ENCODE assay signal across 18 cellular contexts in genomic region chr22:35618427-35619223, GRCh38. TPM values are rescaled to one million over a fixed set of nuclear protein-coding genes. Genes with fewer than 3 reads are reported as not detected.
DNase-seq lines count a peak whose midpoint lies in the region; ATAC-seq, FAIRE-seq and TF ChIP-seq lines count a peak whose summit lies in the region.
"Had no signal": no experiment of that assay in that cellular context is flagged by ENCODE, and none has a peak within 500 bp of the region (broad histone marks: within the 10 kb centered on the region; RNA-seq: fewer than 3 reads in every experiment).

No MANE protein-coding gene starts in this region.

- no peak overlapping the region for H3K4me3 ChIP-seq in cardiac muscle cell
- no peak overlapping the region for H3K4me3 ChIP-seq in right cardiac atrium (ENCODE audit: low read length)
- no peak overlapping the region for H3K4me3 ChIP-seq in HepG2 (replicated peaks in 1 of 3; ENCODE audit: insufficient read depth in 1 of 3, low read depth in 2 of 3, low read length in 3 of 3)
- no peak overlapping the region for H3K4me3 ChIP-seq in right lobe of liver
- no peak overlapping the region for H3K4me3 ChIP-seq in H1 (ENCODE audit: extremely low read depth in 1 of 4, insufficient read depth in 2 of 4, low read depth in 3 of 4, low read length in 4 of 4)
- H3K4me3 ChIP-seq in endodermal cell (ENCODE audit: low read length) = no peak overlapping the region
- no peak overlapping the region for H3K4me3 ChIP-seq in neuronal stem cell (ENCODE audit: low read length in 2 of 2)
- H3K4me3 ChIP-seq: BLaER1, GM23338 had no signal

- H3K14ac ChIP-seq in H1 (ENCODE audit: insufficient read length) (no peak overlapping the region), neuronal stem cell (ENCODE audit: low read length) (no peak overlapping the region)

- H3K23me2 ChIP-seq in H1 (ENCODE audit: low read depth, low read length) = peaks cover 7% of the 10 kb centered on the region; the same call in 1 of the 2 replicates

- H3K4me1 ChIP-seq in cardiac muscle cell (ENCODE audit: low read depth) = peaks cover 81% of the 10 kb centered on the region
- peaks cover 8% of the 10 kb centered on the region for H3K4me1 ChIP-seq in right cardiac atrium (ENCODE audit: control insufficient read depth, insufficient read depth, low read length)
- H3K4me1 ChIP-seq in HepG2 (ENCODE audit: insufficient read depth, low read length) = peaks cover 37% of the 10 kb centered on the region
- peaks cover 0 to 14% (median 0%) of the 10 kb centered on the region in 4 donors for H3K4me1 ChIP-seq in right lobe of liver
- peaks cover 0 to 16% (median 10%) of the 10 kb centered on the region in 4 experiments; a peak in 4 of 7 replicates for H3K4me1 ChIP-seq in H1 (replicated peaks in 1 of 4; ENCODE audit: control insufficient read depth in 3 of 4, insufficient read depth in 4 of 4, low read length in 3 of 4)
- no peaks in the 10 kb centered on the region for H3K4me1 ChIP-seq in endodermal cell (ENCODE audit: control insufficient read depth, insufficient read depth, low read length)
- peaks cover 6 to 9% of the 10 kb centered on the region in 2 donors for H3K4me1 ChIP-seq in neuronal stem cell (ENCODE audit: control insufficient read depth in 2 of 2, insufficient read depth in 1 of 2, low read depth in 1 of 2, low read length in 2 of 2)

- H3K4me1 Mint-ChIP-seq in endodermal cell = peaks cover 9% of the 10 kb centered on the region

- H3K4ac ChIP-seq in H1 (replicated peaks; ENCODE audit: insufficient read length, low read depth, low read length) (no peak overlapping the region), neuronal stem cell (ENCODE audit: low read length) (no peak overlapping the region)

- no peak for TF ChIP-seq CTCF in cardiac muscle cell (IDR thresholded peaks at IDR 0.05; ENCODE audit: low read depth, low read length)
- no peak for TF ChIP-seq CTCF in HepG2 (CRISPR knock-in tag; IDR thresholded peaks at IDR 0.05)
- no peak for TF ChIP-seq CTCF in right lobe of liver (IDR thresholded peaks at IDR 0.05)
- no peak for TF ChIP-seq CTCF in H1 (IDR thresholded peaks at IDR 0.05; ENCODE audit: control extremely low read depth in 1 of 3, insufficient read depth in 1 of 3, low read depth in 1 of 3, low read length in 3 of 3)
- no peak for TF ChIP-seq CTCF in endodermal cell (conservative IDR thresholded peaks at IDR 0.05)

- H2BK120ac ChIP-seq in H1 (replicated peaks; ENCODE audit: low read depth, low read length) (no peak overlapping the region), neuronal stem cell (ENCODE audit: low read depth, low read length) (no peak overlapping the region)

- H3K79me2 ChIP-seq in HepG2 (ENCODE audit: insufficient read depth, low read length) = no peaks in the 10 kb centered on the region
- H3K79me2 ChIP-seq in H1 (ENCODE audit: control insufficient read depth in 1 of 2, insufficient read depth in 2 of 2, low read length in 2 of 2) = no peaks in the 10 kb centered on the region

- H3K79me1 ChIP-seq in H1 (ENCODE audit: low read depth, low read length) (no peaks in the 10 kb centered on the region), neuronal stem cell (ENCODE audit: low read depth, low read length) (no peaks in the 10 kb centered on the region)

- DNase-seq in cardiac muscle cell (ENCODE audit: low read depth in 1 of 2, low spot score in 1 of 2) (no peak), right cardiac atrium (no peak), HepG2 (ENCODE audit: low spot score) (no peak), right lobe of liver (no peak), H1 (ENCODE audit: low read depth in 1 of 2, low spot score in 2 of 2) (no peak), endodermal cell (no peak), GM19238 (ENCODE audit: insufficient read length, low spot score) (no peak), neuronal stem cell (ENCODE audit: low spot score) (no peak)
- DNase-seq: 8988T; AML-193; CD4-positive, CD25-positive, alpha-beta regulatory T cell; DMS53; GF-D8 had no signal

- H3K9me3 Mint-ChIP-seq in endodermal cell = no peaks in the 10 kb centered on the region
- H3K9me3 Mint-ChIP-seq: GM23338 had no signal

- no peak overlapping the region for H2AK5ac ChIP-seq in H1 (ENCODE audit: low read depth, low read length)
- no peak overlapping the region for H2AK5ac ChIP-seq in neuronal stem cell (ENCODE audit: low read depth, low read length)

- WGBS in right cardiac atrium = 100% methylated on average over 1 of the region's 1 CpG
- 7% methylated on average over 1 of the region's 1 CpG for WGBS in HepG2 (ENCODE audit: low lambda C conversion rate)
- 100% methylated on average over 1 of the region's 1 CpG for WGBS in right lobe of liver (ENCODE audit: insufficient coverage, low coverage, low lambda C conversion rate, missing lambda C conversion rate)
- WGBS in H1 (ENCODE audit: extremely low coverage in 1 of 2, insufficient coverage in 1 of 2, insufficient read length in 1 of 2, insufficient replicate concordance in 2 of 2, low coverage in 1 of 2, low lambda C conversion rate in 2 of 2, missing lambda C conversion rate in 1 of 2), 2 experiments = 100% methylated on average over 1 of the region's 1 CpG
- WGBS in endodermal cell (ENCODE audit: insufficient coverage in 1 of 2, insufficient read length in 1 of 2), 2 experiments = 94 to 100% methylated on average over 1 of the region's 1 CpG
- 100% methylated on average over 1 of the region's 1 CpG for WGBS in neuronal stem cell (ENCODE audit: extremely low coverage in 2 of 2, insufficient read length in 2 of 2, insufficient replicate concordance in 1 of 2), 2 donors

- no peak overlapping the region for H3K4me3 Mint-ChIP-seq in endodermal cell
- H3K4me3 Mint-ChIP-seq: CD4-positive, CD25-positive, alpha-beta regulatory T cell; GM23338 had no signal

- H3K4me2 ChIP-seq in HepG2 (ENCODE audit: low read depth, low read length) (no peak overlapping the region), H1 (ENCODE audit: insufficient read depth in 1 of 2, low read depth in 2 of 2, low read length in 2 of 2) (no peak overlapping the region), neuronal stem cell (ENCODE audit: insufficient read depth, low read length, poor library complexity, severe bottlenecking) (no peak overlapping the region)
- H3K4me2 ChIP-seq: BLaER1, GM23338 had no signal

- no peak overlapping the region for H2BK20ac ChIP-seq in H1 (ENCODE audit: low read length)

- POLR2A ChIA-PET in HepG2 (lab: Yijun Ruan, JAX) = no interaction called here
- POLR2A ChIA-PET in H1 (lab: Charles Lee; ENCODE audit: partially characterized antibody) = no interaction called here

- no peaks in the 10 kb centered on the region for H3K27me3 Mint-ChIP-seq in endodermal cell (ENCODE audit: insufficient read depth)
- H3K27me3 Mint-ChIP-seq: CD4-positive, CD25-positive, alpha-beta regulatory T cell had no signal

- TF ChIP-seq POLR2A in HepG2 (IDR thresholded peaks at IDR 0.05; ENCODE audit: insufficient read depth in 1 of 2, low read depth in 2 of 2, low read length in 2 of 2) (no peak), right lobe of liver (IDR thresholded peaks at IDR 0.05) (no peak), H1 (IDR thresholded peaks at IDR 0.05; ENCODE audit: control extremely low read depth in 1 of 2, low read depth in 2 of 2, low read length in 2 of 2) (no peak)

- no peak overlapping the region for H3K27ac Mint-ChIP-seq in endodermal cell
- H3K27ac Mint-ChIP-seq: CD4-positive, CD25-positive, alpha-beta regulatory T cell; GM23338 had no signal

- no peak overlapping the region for H2BK5ac ChIP-seq in H1 (ENCODE audit: low read depth, low read length)
- no peak overlapping the region for H2BK5ac ChIP-seq in neuronal stem cell (ENCODE audit: low read length)

- intact Hi-C loops in right cardiac atrium (cut with DNase I) (no loop called here), HepG2 (cut with micrococcal nuclease; ENCODE audit: unreplicated experiment) (no loop called here), right lobe of liver (cut with DNase I) (no loop called here)

- BruUV-seq in HepG2 (replicated peaks; lab: Mats Ljungman, UMichigan) = no TSS peak

- ATAC-seq in right cardiac atrium (no peak), HepG2 (no peak), right lobe of liver (no peak)
- ATAC-seq: GM23338, HCT116 had no signal

- H3K36me3 ChIP-seq in cardiac muscle cell (no peaks in the 10 kb centered on the region), HepG2 (replicated peaks in 1 of 2; ENCODE audit: control insufficient read depth in 1 of 2, insufficient read depth in 2 of 2, low read length in 2 of 2) (no peaks in the 10 kb centered on the region), right lobe of liver (no peaks in the 10 kb centered on the region), H1 (ENCODE audit: control insufficient read depth in 2 of 4, insufficient read depth in 4 of 4, low read length in 3 of 4) (no peaks in the 10 kb centered on the region), endodermal cell (ENCODE audit: control insufficient read depth, insufficient read depth, low read length) (no peaks in the 10 kb centered on the region), neuronal stem cell (replicated peaks in 1 of 2; ENCODE audit: control insufficient read depth in 2 of 2, insufficient read depth in 2 of 2, low read length in 2 of 2) (no peaks in the 10 kb centered on the region)
- H3K36me3 ChIP-seq: BLaER1 had no signal

- H4K20me1 ChIP-seq in HepG2 (ENCODE audit: insufficient read depth, low read length) (no peaks in the 10 kb centered on the region), H1 (replicated peaks in 1 of 2; ENCODE audit: control insufficient read depth in 1 of 2, insufficient read depth in 2 of 2, low read length in 2 of 2) (no peaks in the 10 kb centered on the region)
- H4K20me1 ChIP-seq: BLaER1 had no signal

- CTCF ChIA-PET in HepG2 (lab: Yijun Ruan, JAX; ENCODE audit: low intra/inter-chr PET ratio, low total read pairs) = no interaction called here
- CTCF ChIA-PET in H1 (lab: Charles Lee; ENCODE audit: partially characterized antibody) = interaction anchor here (1.3 to 1.6 kb wide), 2 partner anchors 8 to 66 kb away, joined by 3 to 4 read pairs; no protein-coding TSS in a partner anchor

- no peak overlapping the region for H2BK15ac ChIP-seq in H1 (ENCODE audit: low read length)
- no peak overlapping the region for H2BK15ac ChIP-seq in neuronal stem cell (ENCODE audit: low read length)

- H2AFZ ChIP-seq in HepG2 (ENCODE audit: low read length) (no peak overlapping the region), H1 (ENCODE audit: low read length) (no peak overlapping the region), neuronal stem cell (ENCODE audit: low read length) (no peak overlapping the region)
- H2AFZ ChIP-seq: GM23338 had no signal

- H3K27me3 ChIP-seq in cardiac muscle cell (no peaks in the 10 kb centered on the region), right cardiac atrium (ENCODE audit: control insufficient read depth, insufficient read depth) (no peaks in the 10 kb centered on the region), HepG2 (ENCODE audit: control insufficient read depth in 1 of 2, insufficient read depth in 2 of 2, low read length in 2 of 2) (peaks cover 0 to 34% of the 10 kb centered on the region in 2 experiments; a peak in 2 of 5 replicates), right lobe of liver (no peaks in the 10 kb centered on the region), H1 (replicated peaks in 1 of 4; ENCODE audit: control insufficient read depth in 3 of 4, extremely low read depth in 1 of 4, insufficient read depth in 3 of 4, low read length in 3 of 4) (no peaks in the 10 kb centered on the region; a peak in 1 of 7 replicates), endodermal cell (ENCODE audit: control insufficient read depth, insufficient read depth, low read length, poor library complexity, severe bottlenecking) (peaks cover 9% of the 10 kb centered on the region), neuronal stem cell (ENCODE audit: control insufficient read depth in 3 of 3, insufficient read depth in 3 of 3, low read depth in 1 of 3, low read length in 3 of 3) (peaks cover 0 to 27% (median 0%) of the 10 kb centered on the region in 3 experiments)
- H3K27me3 ChIP-seq: BLaER1 had no signal

- FAIRE-seq in HepG2 (lab: Jason Lieb, UNC) (no peak), H1 (lab: Jason Lieb, UNC) (no peak)
- FAIRE-seq: GM18507 had no signal

- H3K9me3 ChIP-seq in cardiac muscle cell (ENCODE audit: low read depth) (no peaks in the 10 kb centered on the region), right cardiac atrium (ENCODE audit: control insufficient read depth, low read length) (no peaks in the 10 kb centered on the region), HepG2 (ENCODE audit: low read length) (no peaks in the 10 kb centered on the region), right lobe of liver (no peaks in the 10 kb centered on the region), H1 (ENCODE audit: insufficient read depth in 2 of 2, low read depth in 1 of 2, low read length in 1 of 2) (no peaks in the 10 kb centered on the region), endodermal cell (ENCODE audit: control insufficient read depth, low read length) (no peaks in the 10 kb centered on the region), neuronal stem cell (replicated peaks in 1 of 2; ENCODE audit: control insufficient read depth in 2 of 2, insufficient read depth in 1 of 2, low read depth in 1 of 2, low read length in 2 of 2) (no peaks in the 10 kb centered on the region)
- H3K9me3 ChIP-seq: BLaER1 had no signal

- H3K9ac ChIP-seq in HepG2 (ENCODE audit: insufficient read depth, low read depth, low read length) (no peak overlapping the region), H1 (replicated peaks in 1 of 4; ENCODE audit: extremely low read depth in 1 of 4, low read depth in 3 of 4, low read length in 3 of 4) (no peak overlapping the region), endodermal cell (ENCODE audit: extremely low read depth, low read length, poor library complexity, severe bottlenecking) (no peak overlapping the region), neuronal stem cell (ENCODE audit: low read depth, low read length, poor library complexity) (no peak overlapping the region)
- H3K9ac ChIP-seq: BLaER1 had no signal

- in situ Hi-C loops in HepG2 (cut with HindIII; ENCODE audit: extremely low pct_ligation_motif_present, low pct_unique_long_range_greater_than_20kb) = no loop called here

- TF ChIP-seq EP300 in HepG2 (IDR thresholded peaks at IDR 0.05; ENCODE audit: low read depth in 2 of 2, low read length in 2 of 2) (no peak), HepG2 (CRISPR knock-in tag; IDR thresholded peaks at IDR 0.05; ENCODE audit: borderline replicate concordance) (no peak), H1 (IDR thresholded peaks at IDR 0.05; ENCODE audit: borderline replicate concordance in 1 of 2, low read depth in 2 of 2, low read length in 2 of 2) (no peak)

- H3K36me3 Mint-ChIP-seq in endodermal cell (ENCODE audit: low read depth) = no peaks in the 10 kb centered on the region
- H3K36me3 Mint-ChIP-seq: CD4-positive, CD25-positive, alpha-beta regulatory T cell had no signal

- H3K18ac ChIP-seq in H1 (ENCODE audit: extremely low read depth, low read length) (no peak overlapping the region), neuronal stem cell (ENCODE audit: low read length) (no peak overlapping the region)

- H2BK12ac ChIP-seq in H1 (ENCODE audit: low read depth, low read length) (no peak overlapping the region), neuronal stem cell (ENCODE audit: low read length) (no peak overlapping the region)

- no peak overlapping the region for H3K23ac ChIP-seq in H1 (ENCODE audit: insufficient read length)
- no peak overlapping the region for H3K23ac ChIP-seq in neuronal stem cell (ENCODE audit: low read depth, low read length, poor library complexity)

- H4K5ac ChIP-seq in H1 (ENCODE audit: insufficient read length, low read depth, low read length) = no peak overlapping the region

- H4K8ac ChIP-seq in H1 (ENCODE audit: extremely low read depth, insufficient read depth, low read length) (no peak overlapping the region), neuronal stem cell (ENCODE audit: low read depth, low read length) (no peak overlapping the region)

- peak overlapping the region; percentile 91 for H3K56ac ChIP-seq in H1 (replicated peaks; ENCODE audit: insufficient read length, low read depth, low read length)

- no peak for TF ChIP-seq RAD21 in HepG2 (CRISPR knock-in tag; IDR thresholded peaks at IDR 0.05)
- TF ChIP-seq RAD21 in H1 (IDR thresholded peaks at IDR 0.05 in 1 of 2, conservative IDR thresholded peaks at IDR 0.05 in 1 of 2; ENCODE audit: low read depth in 2 of 2, low read length in 2 of 2) = no peak

- H3K27ac ChIP-seq in cardiac muscle cell (peak overlapping the region; percentile 95), right cardiac atrium (ENCODE audit: low read length) (no peak overlapping the region), HepG2 (ENCODE audit: extremely low read length, insufficient read depth, low read length) (no peak overlapping the region), right lobe of liver (no peak overlapping the region), H1 (ENCODE audit: low read depth, low read length) (no peak overlapping the region), endodermal cell (ENCODE audit: low read depth, low read length) (no peak overlapping the region), neuronal stem cell (replicated peaks; ENCODE audit: low read length) (no peak overlapping the region)
- H3K27ac ChIP-seq: BLaER1 had no signal

- H4K91ac ChIP-seq in H1 (replicated peaks; ENCODE audit: insufficient read length, low read length) (no peak overlapping the region), neuronal stem cell (ENCODE audit: low read depth, low read length, poor library complexity) (no peak overlapping the region)

RNA-seq across cellular contexts. Expression of gene MB, which starts 1.5 kb away (rescaled TPM):
- total RNA-seq in cardiac muscle cell (952 and 1,065 TPM in 2 replicates), right cardiac atrium (over 10,000 TPM in 3 of 4 donors, 1,000 to 10,000 TPM in 1; 7,621 to 11,301 (median 10,496) TPM), HepG2 (2016; rRNA removed; fragmentation: Illumina TruSeq; extraction: Trizol) (not detected in 2 replicates), right lobe of liver (10 to 100 TPM in 1 of 6 experiments, 1 to 10 TPM in 3, under 1 TPM in 2; 0.61 to 10.2 (median 1.3) TPM), endodermal cell (1 to 10 TPM; 1.4 to 2.6 TPM)
- polyA plus RNA-seq in cardiac muscle cell (829 and 1,030 TPM in 2 replicates), right cardiac atrium (14,884 TPM), HepG2 (2011; rRNA removed) (0.07 TPM in 2 replicates), H1 (2011; rRNA removed) (1.5 and 1.7 TPM in 2 replicates)
- total RNA-seq in HepG2 (2016; cell fraction: cytosol; rRNA removed; fragmentation: Illumina TruSeq; extraction: Trizol; ENCODE audit: low read depth) = not detected in 2 replicates
- total RNA-seq in HepG2 (2016; cell fraction: insoluble cytoplasmic fraction; rRNA removed; fragmentation: Illumina TruSeq; extraction: Trizol) = not detected in 2 replicates
- not detected in 2 replicates for total RNA-seq in HepG2 (2016; cell fraction: membrane; rRNA removed; fragmentation: Illumina TruSeq; extraction: Trizol)
- total RNA-seq in HepG2 (2016; cell fraction: nucleus; rRNA removed; fragmentation: Illumina TruSeq; extraction: Trizol) = not detected in 2 replicates
- 0.09 and 0.13 TPM in 2 replicates for polyA plus RNA-seq in HepG2 (2011; cell fraction: cytosol; rRNA removed)
- polyA plus RNA-seq in HepG2 (2011; cell fraction: nucleus; rRNA removed) = not detected in 2 replicates
- polyA plus RNA-seq in HepG2 (2012) = not detected in 2 replicates
- polyA plus RNA-seq in HepG2 (2016; cell fraction: cytosol; fragmentation: Illumina TruSeq; extraction: Trizol; ENCODE audit: low read depth) = not detected in 2 replicates
- not detected in 2 replicates for polyA plus RNA-seq in HepG2 (2016; cell fraction: insoluble cytoplasmic fraction; fragmentation: Illumina TruSeq; extraction: Trizol; ENCODE audit: low read depth)
- not detected in 2 replicates for polyA plus RNA-seq in HepG2 (2016; cell fraction: membrane; fragmentation: Illumina TruSeq; extraction: Trizol; ENCODE audit: low read depth)
- not detected in 2 replicates for polyA plus RNA-seq in HepG2 (2016; cell fraction: nucleus; fragmentation: Illumina TruSeq; extraction: Trizol; ENCODE audit: insufficient read depth, low read depth)
- polyA minus RNA-seq in HepG2 (2011; rRNA and poly(A)+ RNA removed; ENCODE audit: low replicate concordance) = 4.6 TPM in 1 of 2 replicates, not detected in the other
- not detected in 2 replicates for polyA minus RNA-seq in HepG2 (2011; cell fraction: cytosol; rRNA and poly(A)+ RNA removed)
- polyA minus RNA-seq in HepG2 (2011; cell fraction: nucleus; rRNA and poly(A)+ RNA removed) = not detected in 2 replicates
- total RNA-seq in H1 (2021; fragmentation: NEBNext Ultra II Directional; extraction: Animal tissue kit (Norgen Biotek cat#: 25700)) = not detected in 2 replicates
- 1.6 TPM for polyA plus RNA-seq in H1 (2011; cell fraction: cytosol; rRNA removed)
- polyA plus RNA-seq in H1 (2011; cell fraction: nucleus; rRNA removed) = 1.5 TPM
- 0.31 to 1.7 TPM (median 1.2 TPM) in 4 replicates for polyA plus RNA-seq in H1 (2012, experiment 1 of 2)
- polyA plus RNA-seq in H1 (2012, experiment 2 of 2) = 0.24 TPM
- polyA plus RNA-seq in H1 (2013, experiment 1 of 2) = 0.10 TPM
- polyA plus RNA-seq in H1 (2013, experiment 2 of 2) = 0.11 TPM
- 0.63 TPM in 1 of 2 replicates, not detected in the other for polyA minus RNA-seq in H1 (2011; rRNA and poly(A)+ RNA removed)
- polyA minus RNA-seq in H1 (2011; cell fraction: cytosol; rRNA and poly(A)+ RNA removed) = not detected
- polyA minus RNA-seq in H1 (2011; cell fraction: nucleus; rRNA and poly(A)+ RNA removed) = not detected
- 0.68 TPM for polyA plus RNA-seq in endodermal cell (2013, experiment 1 of 2)
- 1.1 TPM for polyA plus RNA-seq in endodermal cell (2013, experiment 2 of 2)
- polyA plus RNA-seq in neuronal stem cell (2013, experiment 1 of 2) = 0.26 TPM
- 0.19 TPM for polyA plus RNA-seq in neuronal stem cell (2013, experiment 2 of 2)
- total RNA-seq: CD4-positive, CD25-positive, alpha-beta regulatory T cell; GM23338; HT1080 had no signal
- polyA plus RNA-seq: CD4-positive, CD25-positive, alpha-beta regulatory T cell; GM23338 had no signal

RNA-seq across cellular contexts. Expression of gene APOL6, which starts 29.6 kb away (rescaled TPM):
- not detected in 2 replicates for total RNA-seq in cardiac muscle cell
- polyA plus RNA-seq in cardiac muscle cell = 0.07 TPM in 1 of 2 replicates, not detected in the other
- 10 to 100 TPM in 2 of 4 donors, 1 to 10 TPM in 2; 6.8 to 13.3 (median 10.8) TPM for total RNA-seq in right cardiac atrium
- 4.2 TPM for polyA plus RNA-seq in right cardiac atrium
- total RNA-seq in HepG2 (2016; rRNA removed; fragmentation: Illumina TruSeq; extraction: Trizol) = 6.3 and 7.5 TPM in 2 replicates
- 0.61 and 0.62 TPM in 2 replicates for total RNA-seq in HepG2 (2016; cell fraction: cytosol; rRNA removed; fragmentation: Illumina TruSeq; extraction: Trizol; ENCODE audit: low read depth)
- 6.6 and 6.9 TPM in 2 replicates for total RNA-seq in HepG2 (2016; cell fraction: insoluble cytoplasmic fraction; rRNA removed; fragmentation: Illumina TruSeq; extraction: Trizol)
- 2.7 and 3.1 TPM in 2 replicates for total RNA-seq in HepG2 (2016; cell fraction: membrane; rRNA removed; fragmentation: Illumina TruSeq; extraction: Trizol)
- total RNA-seq in HepG2 (2016; cell fraction: nucleus; rRNA removed; fragmentation: Illumina TruSeq; extraction: Trizol) = 6.9 and 7.7 TPM in 2 replicates
- polyA plus RNA-seq in HepG2 (2011; rRNA removed) = 5.2 and 6.5 TPM in 2 replicates
- polyA plus RNA-seq in HepG2 (2011; cell fraction: cytosol; rRNA removed) = 2.7 and 4.9 TPM in 2 replicates
- 2.8 and 4.1 TPM in 2 replicates for polyA plus RNA-seq in HepG2 (2011; cell fraction: nucleus; rRNA removed)
- polyA plus RNA-seq in HepG2 (2012) = 4.1 and 7.0 TPM in 2 replicates
- polyA plus RNA-seq in HepG2 (2016; cell fraction: cytosol; fragmentation: Illumina TruSeq; extraction: Trizol; ENCODE audit: low read depth) = 0.27 and 0.32 TPM in 2 replicates
- polyA plus RNA-seq in HepG2 (2016; cell fraction: insoluble cytoplasmic fraction; fragmentation: Illumina TruSeq; extraction: Trizol; ENCODE audit: low read depth) = 3.0 and 3.1 TPM in 2 replicates
- polyA plus RNA-seq in HepG2 (2016; cell fraction: membrane; fragmentation: Illumina TruSeq; extraction: Trizol; ENCODE audit: low read depth) = 0.72 and 0.91 TPM in 2 replicates
- 6.5 and 6.8 TPM in 2 replicates for polyA plus RNA-seq in HepG2 (2016; cell fraction: nucleus; fragmentation: Illumina TruSeq; extraction: Trizol; ENCODE audit: insufficient read depth, low read depth)
- polyA minus RNA-seq in HepG2 (2011; rRNA and poly(A)+ RNA removed; ENCODE audit: low replicate concordance) = 8.0 and 11.5 TPM in 2 replicates
- 13.2 and 18.0 TPM in 2 replicates for polyA minus RNA-seq in HepG2 (2011; cell fraction: cytosol; rRNA and poly(A)+ RNA removed)
- polyA minus RNA-seq in HepG2 (2011; cell fraction: nucleus; rRNA and poly(A)+ RNA removed) = 10.8 and 21.6 TPM in 2 replicates
- 10 to 100 TPM; 33.5 to 42.7 (median 39.6) TPM for total RNA-seq in right lobe of liver
- total RNA-seq in H1 (2021; fragmentation: NEBNext Ultra II Directional; extraction: Animal tissue kit (Norgen Biotek cat#: 25700)) = 0.13 TPM in 2 replicates
- 0.06 and 0.08 TPM in 2 replicates for polyA plus RNA-seq in H1 (2011; rRNA removed)
- 0.10 TPM for polyA plus RNA-seq in H1 (2011; cell fraction: cytosol; rRNA removed)
- 0.09 TPM for polyA plus RNA-seq in H1 (2011; cell fraction: nucleus; rRNA removed)
- 0.08 to 0.17 TPM (median 0.11 TPM) in 4 replicates for polyA plus RNA-seq in H1 (2012, experiment 1 of 2)
- 0.04 TPM for polyA plus RNA-seq in H1 (2012, experiment 2 of 2)
- polyA plus RNA-seq in H1 (2013, experiment 1 of 2) = 0.10 TPM
- polyA plus RNA-seq in H1 (2013, experiment 2 of 2) = 0.07 TPM
- 0.19 and 0.34 TPM in 2 replicates for polyA minus RNA-seq in H1 (2011; rRNA and poly(A)+ RNA removed)
- polyA minus RNA-seq in H1 (2011; cell fraction: cytosol; rRNA and poly(A)+ RNA removed) = 0.22 TPM
- polyA minus RNA-seq in H1 (2011; cell fraction: nucleus; rRNA and poly(A)+ RNA removed) = 0.60 TPM
- total RNA-seq in endodermal cell = not detected
- polyA plus RNA-seq in endodermal cell (2013, experiment 1 of 2) = not detected
- polyA plus RNA-seq in endodermal cell (2013, experiment 2 of 2) = not detected
- 0.01 TPM for polyA plus RNA-seq in neuronal stem cell (2013, experiment 1 of 2)
- 0.01 TPM for polyA plus RNA-seq in neuronal stem cell (2013, experiment 2 of 2)

Comparison
In these comparisons a context has a peak if more than half of its experiments do, and no peak if none do; other contexts are left out.
1. RNA of gene MB, which starts 1.5 kb away (total RNA-seq): 7,621 to 11,301 TPM in right cardiac atrium and 952 to 1,065 TPM in cardiac muscle cell; 1.4 to 2.6 TPM in endodermal cell, 0.61 to 10.2 TPM in right lobe of liver, not detected in H1 and not detected in HepG2; every median in the first group is over 10 times any median in the second.